In genomic region chr15:85723960-85724945, GRCh38 we compare ENCODE assay signal across 14 cellular contexts.
DNase-seq lines count a peak whose midpoint lies in the region; ATAC-seq and TF ChIP-seq lines count a peak whose summit lies in the region.
"Had no signal": no experiment of that assay in that cellular context is flagged by ENCODE, and none has a peak within 500 bp of the region (broad histone marks: within the 10 kb centered on the region; RNA-seq: fewer than 3 reads in every experiment).

No MANE protein-coding gene starts in this region.

- WGBS in esophagus muscularis mucosa, result 54% methylated on average over 10 of the region's 10 CpGs

- no peaks in the 10 kb centered on the region for H3K4me1 Mint-ChIP-seq in nephron progenitor cell

- TF ChIP-seq CTCF in esophagus muscularis mucosa (IDR thresholded peaks at IDR 0.05) (no peak), nephron progenitor cell (IDR thresholded peaks at IDR 0.05) (no peak), vagina (IDR thresholded peaks at IDR 0.05) (no peak), WERI-Rb-1 (IDR thresholded peaks at IDR 0.05; ENCODE audit: low read depth, low read length) (no peak)

- peak; percentile 44 for ATAC-seq in Right ventricle myocardium inferior
- ATAC-seq: SK-N-SH treated with all-trans-retinoic acid at 6 μM for 48 hours had no signal

- intact Hi-C loops in Right ventricle myocardium inferior (cut with DNase I) (no loop called here), cardiac septum (cut with DNase I) (loop anchor here (5.0 to 10.0 kb wide), 2 partner anchors 227 to 389 kb away; no protein-coding TSS in a partner anchor), esophagus muscularis mucosa (cut with DNase I) (loop anchor here (10.0 kb wide), 2 partner anchors 239 to 389 kb away; no protein-coding TSS in a partner anchor), vagina (cut with DNase I) (loop anchor here (5.0 kb wide), 1 partner anchor 102 kb away; no protein-coding TSS in a partner anchor)

- H3K36me3 Mint-ChIP-seq in nephron progenitor cell (ENCODE audit: low read depth), result peaks cover 57% of the 10 kb centered on the region

- POLR2A ChIA-PET in HEK293T (lab: Yijun Ruan, JAX), result no interaction called here

- no peaks in the 10 kb centered on the region for H3K9me3 Mint-ChIP-seq in nephron progenitor cell

- no peak for TF ChIP-seq POLR2A in esophagus muscularis mucosa (IDR thresholded peaks at IDR 0.05; ENCODE audit: low read depth)
- TF ChIP-seq POLR2A in vagina (IDR thresholded peaks at IDR 0.05), result no peak

- H3K4me1 ChIP-seq in esophagus muscularis mucosa (peaks cover 30 to 73% (median 59%) of the 10 kb centered on the region in 4 donors), vagina (peaks cover 46% of the 10 kb centered on the region)

- H3K27ac Mint-ChIP-seq in nephron progenitor cell, result peak overlapping the region; percentile 60

- DNase-seq in Right ventricle myocardium inferior (ENCODE audit: missing footprints), result no peak
- no peak for DNase-seq in cardiac septum (ENCODE audit: low spot score)
- no peak for DNase-seq in esophagus muscularis mucosa (ENCODE audit: extremely low spot score)
- no peak for DNase-seq in nephron progenitor cell
- DNase-seq in vagina (ENCODE audit: extremely low spot score in 2 of 2), result no peak
- no peak for DNase-seq in WERI-Rb-1
- no peak for DNase-seq in NCI-H187 (lab: John Stamatoyannopoulos, UW)
- DNase-seq in HEK293T (ENCODE audit: extremely low spot score), result no peak
- DNase-seq: activated CD8-positive, alpha-beta memory T cell treated with anti-CD3 and anti-CD28 coated beads, Interleukin-2, amount 50 U/mL, for 4 hours; effector CD8-positive, alpha-beta T cell; NCI-H226; retina; stimulated activated CD8-positive, alpha-beta memory T cell treated with anti-CD3 and anti-CD28 coated beads, Interleukin-4, amount 100 ng/mL, for 48 hours had no signal

- H3K27ac ChIP-seq in esophagus muscularis mucosa (replicated peaks in 1 of 4) (peak overlapping the region; percentile 82 to 88 (median 86)), vagina (peak overlapping the region; percentile 77), WERI-Rb-1 (no peak overlapping the region)

- H3K4me3 Mint-ChIP-seq in nephron progenitor cell, result no peak overlapping the region

- no peaks in the 10 kb centered on the region for H3K27me3 Mint-ChIP-seq in nephron progenitor cell (ENCODE audit: low read depth, poor library complexity)

- TF ChIP-seq EP300 in esophagus muscularis mucosa (IDR thresholded peaks at IDR 0.05), result no peak

- H3K4me3 ChIP-seq in esophagus muscularis mucosa, result no peak overlapping the region
- no peak overlapping the region for H3K4me3 ChIP-seq in vagina
- no peak overlapping the region for H3K4me3 ChIP-seq in WERI-Rb-1 (ENCODE audit: low read depth, low read length)

- H3K9me3 ChIP-seq in esophagus muscularis mucosa, result no peaks in the 10 kb centered on the region
- no peaks in the 10 kb centered on the region for H3K9me3 ChIP-seq in vagina
- no peaks in the 10 kb centered on the region for H3K9me3 ChIP-seq in WERI-Rb-1 (ENCODE audit: severe bottlenecking)

- CTCF ChIA-PET in HEK293T (lab: Yijun Ruan, JAX), result interaction anchor here (0.8 kb wide), 1 partner anchor 18 kb away, joined by 3 read pairs; no protein-coding TSS in a partner anchor

- H3K27me3 ChIP-seq in esophagus muscularis mucosa (no peaks in the 10 kb centered on the region), vagina (no peaks in the 10 kb centered on the region), WERI-Rb-1 (ENCODE audit: insufficient read depth, low read depth, severe bottlenecking) (no peaks in the 10 kb centered on the region)

- H3K36me3 ChIP-seq in esophagus muscularis mucosa (peaks cover 23 to 96% (median 67%) of the 10 kb centered on the region in 4 donors), vagina (peaks cover 6 to 72% of the 10 kb centered on the region in 2 donors), WERI-Rb-1 (peaks cover 100% of the 10 kb centered on the region)

TF ChIP-seq in HEK293T, 16 proteins besides CTCF, POLR2A, EP300 and RAD21:
- TF ChIP-seq SP1 (IDR thresholded peaks at IDR 0.05) (no peak), LEF1 (IDR thresholded peaks at IDR 0.05; ENCODE audit: borderline replicate concordance) (no peak), BHLHE40 (IDR thresholded peaks at IDR 0.05; ENCODE audit: borderline replicate concordance) (no peak), FOXM1 (IDR thresholded peaks at IDR 0.05; ENCODE audit: borderline replicate concordance) (no peak), TARDBP (IDR thresholded peaks at IDR 0.05) (no peak), ELF4 (IDR thresholded peaks at IDR 0.05) (no peak), FOXK2 (IDR thresholded peaks at IDR 0.05) (no peak), HDGF (IDR thresholded peaks at IDR 0.05; ENCODE audit: borderline replicate concordance) (no peak), PKNOX1 (IDR thresholded peaks at IDR 0.05) (no peak), L3MBTL2 (conservative IDR thresholded peaks at IDR 0.05) (no peak), NFRKB (IDR thresholded peaks at IDR 0.05) (no peak), FOXA1 (IDR thresholded peaks at IDR 0.05) (no peak), SUZ12 (IDR thresholded peaks at IDR 0.05) (no peak), ZNF384 (IDR thresholded peaks at IDR 0.05) (no peak), ARNT (IDR thresholded peaks at IDR 0.05) (no peak), CTBP1 (IDR thresholded peaks at IDR 0.05; ENCODE audit: borderline replicate concordance) (no peak)
